ENCODE assay signal across 3 cellular contexts in the genomic region with DNA sequence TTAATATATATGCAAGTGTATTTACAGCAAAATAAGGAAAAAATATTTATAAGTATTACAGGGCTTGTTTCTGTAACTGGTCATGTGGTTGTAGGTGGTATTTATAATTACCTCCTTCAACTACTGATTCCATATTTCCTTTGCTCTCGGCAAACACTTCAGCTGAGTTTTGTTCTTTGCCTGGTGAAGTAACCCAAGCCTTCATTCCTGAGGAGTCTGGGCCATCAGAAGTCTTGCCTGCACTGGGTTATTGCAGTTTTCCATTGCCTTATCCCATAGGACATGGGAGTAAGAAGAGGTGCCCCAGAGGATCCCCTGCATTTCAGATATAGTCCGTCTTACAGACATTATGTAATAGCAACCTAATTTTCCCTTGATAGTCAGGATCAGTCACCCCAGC.
"Had no signal": no experiment of that assay in that cellular context is flagged by ENCODE, and none has a peak within 500 bp of the region (broad histone marks: within the 10 kb centered on the region; RNA-seq: fewer than 3 reads in every experiment).

No MANE protein-coding gene starts in this region.

- DNase-seq: GDM1, GF-D8 had no signal

- ATAC-seq: GM12878 had no signal

- H3K4me3 ChIP-seq: GM12878 had no signal
